ENCODE assay signal across 1 cellular context in genomic region chr7:150378115-150378852, GRCh38.
A peak's percentile ranks its signal among the peaks of the same experiment; 100 is the strongest.
TF ChIP-seq lines count a peak whose summit lies in the region.

No MANE protein-coding gene starts in this region.

TF ChIP-seq in K562, 482 proteins besides CTCF, POLR2A, EP300 and RAD21 (continued from another document):
- TF ChIP-seq HMBOX1 (IDR thresholded peaks at IDR 0.05) = peak; percentile 87
- TF ChIP-seq MTA2 (IDR thresholded peaks at IDR 0.05; ENCODE audit: low read depth) = no peak
- TF ChIP-seq SMAD4 (CRISPR knock-in tag; conservative IDR thresholded peaks at IDR 0.05) = no peak
